In the genomic region with DNA sequence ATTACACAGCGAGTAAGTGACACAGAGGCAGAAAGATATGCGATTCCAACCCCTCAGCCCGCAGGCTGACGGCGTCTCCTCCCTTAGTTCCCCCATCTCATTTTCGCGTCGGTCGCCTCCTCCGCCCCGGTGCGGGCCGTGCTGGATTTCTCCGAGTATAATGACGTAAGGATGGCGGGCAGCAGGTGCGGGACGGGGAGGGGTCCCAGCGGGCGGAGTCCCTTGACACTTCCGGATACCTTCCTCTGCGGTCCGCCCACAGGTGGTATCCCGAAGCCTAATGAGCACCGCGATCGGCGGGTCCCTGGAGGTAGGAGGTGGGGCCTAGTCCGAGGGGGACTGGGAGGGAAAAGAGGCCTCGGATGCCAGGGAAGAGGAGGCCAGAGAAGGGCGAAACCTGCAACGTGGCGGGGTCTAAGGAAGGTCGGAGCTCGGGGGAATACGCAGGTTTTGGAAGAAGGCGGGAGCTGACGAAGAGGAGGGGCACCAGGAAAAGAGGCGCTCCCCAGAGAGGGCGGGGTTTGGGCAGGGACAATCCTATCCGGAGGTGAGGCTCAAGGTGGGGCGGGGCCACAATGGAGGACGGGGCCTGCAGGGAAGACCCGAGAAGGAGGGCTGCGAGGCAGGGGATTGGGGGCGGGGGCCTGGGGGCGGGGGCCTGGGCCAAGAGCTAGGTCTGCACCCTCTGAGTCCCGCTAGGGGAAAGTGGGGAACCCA, we compare ENCODE assay signal across 8 cellular contexts. TPM values are rescaled to one million over a fixed set of nuclear protein-coding genes. Genes with fewer than 3 reads are reported as not detected.
DNase-seq lines count a peak whose midpoint lies in the region; ATAC-seq and TF ChIP-seq lines count a peak whose summit lies in the region.

No MANE protein-coding gene starts in this region.

- H3K9ac ChIP-seq in endodermal cell (ENCODE audit: extremely low read depth, low read length, poor library complexity, severe bottlenecking): peak overlapping the region; percentile 65

- H3K27me3 Mint-ChIP-seq in activated CD8-positive, alpha-beta T cell treated with anti-CD3 and anti-CD28 coated beads for 36 hours: peaks cover 48% of the 10 kb centered on the region
- H3K27me3 Mint-ChIP-seq in endodermal cell (ENCODE audit: insufficient read depth) (peaks cover 4% of the 10 kb centered on the region), nephron (ENCODE audit: low read depth) (no peaks in the 10 kb centered on the region)

- H3K36me3 ChIP-seq in endodermal cell (ENCODE audit: control insufficient read depth, insufficient read depth, low read length): no peaks in the 10 kb centered on the region
- H3K36me3 ChIP-seq in stomach: peaks cover 0 to 8% (median 4%) of the 10 kb centered on the region in 4 donors

- H3K27ac ChIP-seq in endodermal cell (ENCODE audit: low read depth, low read length): no peak overlapping the region
- peak overlapping the region; percentile 87 to 96 (median 90) for H3K27ac ChIP-seq in stomach

- no peak for TF ChIP-seq EP300 in stomach (IDR thresholded peaks at IDR 0.05)

- no peaks in the 10 kb centered on the region for H3K36me3 Mint-ChIP-seq in activated CD8-positive, alpha-beta T cell treated with anti-CD3 and anti-CD28 coated beads for 36 hours (ENCODE audit: low read depth)
- H3K36me3 Mint-ChIP-seq in endodermal cell (ENCODE audit: low read depth) (peaks cover 10% of the 10 kb centered on the region), nephron (ENCODE audit: low read depth) (no peaks in the 10 kb centered on the region)

- H3K27ac Mint-ChIP-seq in activated CD8-positive, alpha-beta T cell treated with anti-CD3 and anti-CD28 coated beads for 36 hours: peak overlapping the region; percentile 14
- H3K27ac Mint-ChIP-seq in endodermal cell (peak overlapping the region; percentile 96), nephron (peak overlapping the region in 2 of 3 experiments; percentile 33 to 90)

- H3K27me3 ChIP-seq in endodermal cell (ENCODE audit: control insufficient read depth, insufficient read depth, low read length, poor library complexity, severe bottlenecking): peaks cover 37% of the 10 kb centered on the region
- H3K27me3 ChIP-seq in stomach: peaks cover 0 to 89% (median 30%) of the 10 kb centered on the region in 3 donors

- TF ChIP-seq CTCF in activated CD8-positive, alpha-beta T cell treated with anti-CD3 and anti-CD28 coated beads for 36 hours (IDR thresholded peaks at IDR 0.05): no peak
- TF ChIP-seq CTCF in endodermal cell (conservative IDR thresholded peaks at IDR 0.05) (no peak), nephron (IDR thresholded peaks at IDR 0.05; ENCODE audit: unreplicated experiment in 3 of 3) (no peak), stomach (IDR thresholded peaks at IDR 0.05) (no peak)

- no peaks in the 10 kb centered on the region for H3K9me3 Mint-ChIP-seq in activated CD8-positive, alpha-beta T cell treated with anti-CD3 and anti-CD28 coated beads for 36 hours
- no peaks in the 10 kb centered on the region for H3K9me3 Mint-ChIP-seq in endodermal cell
- no peaks in the 10 kb centered on the region for H3K9me3 Mint-ChIP-seq in nephron

- no peaks in the 10 kb centered on the region for H3K9me3 ChIP-seq in endodermal cell (ENCODE audit: control insufficient read depth, low read length)
- no peaks in the 10 kb centered on the region for H3K9me3 ChIP-seq in stomach

- H3K4me1 ChIP-seq in endodermal cell (ENCODE audit: control insufficient read depth, insufficient read depth, low read length): no peaks in the 10 kb centered on the region
- H3K4me1 ChIP-seq in stomach: peaks cover 0 to 24% (median 18%) of the 10 kb centered on the region in 4 donors

- peak overlapping the region; percentile 80 for H3K4me3 Mint-ChIP-seq in activated CD8-positive, alpha-beta T cell treated with anti-CD3 and anti-CD28 coated beads for 36 hours
- H3K4me3 Mint-ChIP-seq in endodermal cell (peak overlapping the region; percentile 91), nephron (peak overlapping the region; percentile 84 to 96 (median 87))

- H3K4me1 Mint-ChIP-seq in activated CD8-positive, alpha-beta T cell treated with anti-CD3 and anti-CD28 coated beads for 36 hours (ENCODE audit: low read depth): no peaks in the 10 kb centered on the region
- no peaks in the 10 kb centered on the region for H3K4me1 Mint-ChIP-seq in endodermal cell
- peaks cover 6% of the 10 kb centered on the region for H3K4me1 Mint-ChIP-seq in nephron

- H3K4me3 ChIP-seq in endodermal cell (ENCODE audit: low read length) (peak overlapping the region; percentile 91), stomach (peak overlapping the region; percentile 55 to 70 (median 61))

- WGBS in endodermal cell (ENCODE audit: insufficient coverage in 1 of 2, insufficient read length in 1 of 2), 2 experiments: 0 to 3% methylated on average over 6 to 48 of the region's 48 CpGs
- 1 to 2% (median 1%) methylated on average over 42 to 48 of the region's 48 CpGs for WGBS in stomach, 5 donors

- peak in 1 of 4 donors; percentile 33 for TF ChIP-seq POLR2A in stomach (IDR thresholded peaks at IDR 0.05)

- ATAC-seq in GM18520 (IDR thresholded peaks at IDR 0.05; ENCODE audit: unreplicated experiment) (peak; percentile 35), HG03066 (IDR thresholded peaks at IDR 0.05; ENCODE audit: low read depth, unreplicated experiment) (peak; percentile 77)
- ATAC-seq in activated CD8-positive, alpha-beta T cell treated with anti-CD3 and anti-CD28 coated beads for 36 hours: peak; percentile 85

- intact Hi-C loops in activated CD8-positive, alpha-beta T cell treated with anti-CD3 and anti-CD28 coated beads for 36 hours (cut with micrococcal nuclease): no loop called here
- intact Hi-C loops in stomach (cut with DNase I; ENCODE audit: low total_unique reads): no loop called here

- CTCF ChIA-PET in activated CD8-positive, alpha-beta T cell treated with anti-CD3 and anti-CD28 coated beads for 36 hours (lab: Charles Lee): interaction anchor here (0.6 to 1.6 kb wide), 8 partner anchors 9 to 501 kb away, joined by 3 to 9 read pairs (median 3); no protein-coding TSS in a partner anchor

- peak; percentile 75 for DNase-seq in 8988T
- DNase-seq in NCI-H226: peak; percentile 83
- DNase-seq in activated CD8-positive, alpha-beta T cell treated with anti-CD3 and anti-CD28 coated beads for 36 hours: peak; percentile 81
- peak; percentile 99 for DNase-seq in endodermal cell
- DNase-seq in stomach: peak; percentile 95

- POLR2A ChIA-PET in activated CD8-positive, alpha-beta T cell treated with anti-CD3 and anti-CD28 coated beads for 36 hours (lab: Charles Lee): interaction anchor here (0.5 to 2.0 kb wide), 3 partner anchors 10 to 399 kb away, joined by 3 to 4 read pairs (median 3); no protein-coding TSS in a partner anchor

RNA-seq across cellular contexts. Expression of a gene that starts 3.6 kb away (rescaled TPM):
- 1 to 10 TPM in 1 of 2 experiments, under 1 TPM in 1; 0.65 to 1.9 TPM for total RNA-seq in activated CD8-positive, alpha-beta T cell treated with anti-CD3 and anti-CD28 coated beads for 36 hours
- total RNA-seq in endodermal cell (10 to 100 TPM; 12.5 to 14.1 TPM), stomach (10 to 100 TPM in 2 of 5 donors, 1 to 10 TPM in 2, not detected in 1; 2.2 to 36.2 (median 11.3) TPM)
- polyA plus RNA-seq in endodermal cell (2013, experiment 1 of 2): 3.9 TPM
- polyA plus RNA-seq in endodermal cell (2013, experiment 2 of 2): 3.4 TPM
- 10 to 100 TPM in 2 of 3 donors, 1 to 10 TPM in 1; 7.4 to 23.7 (median 18.5) TPM for polyA plus RNA-seq in stomach

Comparison
In these comparisons a context has a peak if more than half of its experiments do, and no peak if none do; other contexts are left out.
1. ATAC-seq: peak in every context shown above with its lines; median percentile 85 in activated CD8-positive, alpha-beta T cell treated with anti-CD3 and anti-CD28 coated beads for 36 hours; 77 in HG03066; 35 in GM18520.
2. H3K27ac Mint-ChIP-seq: peak in every context shown above with its lines; median percentile 96 in endodermal cell; 62 in nephron; 14 in activated CD8-positive, alpha-beta T cell treated with anti-CD3 and anti-CD28 coated beads for 36 hours.